26 cellular contexts compared by ENCODE assay signal in genomic region chr3:12925648-12926047, GRCh38.
"Had no signal": no experiment of that assay in that cellular context is flagged by ENCODE, and none has a peak within 500 bp of the region (broad histone marks: within the 10 kb centered on the region; RNA-seq: fewer than 3 reads in every experiment).

No MANE protein-coding gene starts in this region.

- H3K4me3 Mint-ChIP-seq: activated CD8-positive, alpha-beta memory T cell treated with anti-CD3 and anti-CD28 coated beads, Interleukin-2, amount 10 ng/mL, durations not matched to agents 7 days and 5 days; activated naive CD4-positive, alpha-beta T cell treated with anti-CD3 and anti-CD28 coated beads for 36 hours; activated naive CD8-positive, alpha-beta T cell; activated T-cell treated with anti-CD3 and anti-CD28 coated beads, Interleukin-2, amount 50 U/mL, for 4 hours; activated T-helper 17 cell treated with anti-CD3 and anti-CD28 coated beads, Interleukin-2, amount 50 U/mL, for 72 hours had no signal

- H3K9me3 Mint-ChIP-seq: activated naive CD4-positive, alpha-beta T cell treated with anti-CD3 and anti-CD28 coated beads for 36 hours; activated T-cell treated with anti-CD3 and anti-CD28 coated beads, Interleukin-2, amount 50 U/mL, for 4 hours; activated T-helper 17 cell treated with anti-CD3 and anti-CD28 coated beads, Interleukin-2, amount 50 U/mL, for 72 hours had no signal

- ATAC-seq: activated CD8-positive, alpha-beta memory T cell treated with anti-CD3 and anti-CD28 coated beads, Interleukin-2, amount 10 ng/mL, durations not matched to agents 7 days and 5 days; activated T-cell treated with anti-CD3 and anti-CD28 coated beads, Interleukin-2, amount 50 U/mL, for 4 hours; activated T-helper 17 cell treated with anti-CD3 and anti-CD28 coated beads, Interleukin-2, amount 50 U/mL, for 72 hours; K562; SK-N-SH treated with all-trans-retinoic acid at 6 μM for 48 hours had no signal

- H3K36me3 ChIP-seq: SJSA1 had no signal

- H3K4me1 ChIP-seq: adrenal gland, SJSA1 had no signal

- H3K27me3 ChIP-seq: adrenal gland, Peyer's patch, SJSA1 had no signal

- H3K27ac ChIP-seq: adrenal gland, Peyer's patch, RWPE1, SJSA1 had no signal

- H3K9me3 ChIP-seq: adrenal gland, Peyer's patch, SJSA1 had no signal

- H3K27ac Mint-ChIP-seq: activated CD8-positive, alpha-beta memory T cell treated with anti-CD3 and anti-CD28 coated beads, Interleukin-2, amount 10 ng/mL, durations not matched to agents 7 days and 5 days; activated naive CD4-positive, alpha-beta T cell treated with anti-CD3 and anti-CD28 coated beads for 36 hours; activated naive CD8-positive, alpha-beta T cell; activated T-helper 17 cell treated with anti-CD3 and anti-CD28 coated beads, Interleukin-2, amount 50 U/mL, for 72 hours had no signal

- H3K4me3 ChIP-seq: adrenal gland, K562, Peyer's patch, SJSA1 had no signal

- H3K27me3 Mint-ChIP-seq: activated CD8-positive, alpha-beta memory T cell treated with anti-CD3 and anti-CD28 coated beads, Interleukin-2, amount 10 ng/mL, durations not matched to agents 7 days and 5 days; activated naive CD8-positive, alpha-beta T cell; activated T-helper 17 cell treated with anti-CD3 and anti-CD28 coated beads, Interleukin-2, amount 50 U/mL, for 72 hours had no signal

- DNase-seq: activated CD4-positive, alpha-beta T cell treated with anti-CD3 and anti-CD28 coated beads for 48 hours; activated CD4-positive, alpha-beta T cell treated with anti-CD3 and anti-CD28 coated beads, Interleukin-2, amount 50 U/mL, for 48 hours; activated CD4-positive, CD25-positive, alpha-beta regulatory T cell treated with anti-CD3 and anti-CD28 coated beads, Interleukin-2, amount 50 U/mL, for 72 hours; activated CD8-positive, alpha-beta memory T cell treated with anti-CD3 and anti-CD28 coated beads, Interleukin-2, amount 10 ng/mL, durations not matched to agents 7 days and 5 days; activated gamma-delta T cell; activated naive CD4-positive, alpha-beta T cell treated with anti-CD3 and anti-CD28 coated beads for 36 hours; activated T-cell treated with anti-CD3 and anti-CD28 coated beads, Interleukin-2, amount 50 U/mL, for 4 hours; adrenal gland; anterior cingulate cortex; central memory CD4-positive, alpha-beta T cell; Karpas-422; NCI-H1105 treated with DMSO at 0.1 percent for 48 hours; NCI-H1436 treated with DMSO at 0.1 percent for 48 hours; NCI-H187; NCI-H2081; NCI-H446; NCI-H524; Peyer's patch; SHP77; SW 1271 had no signal
